In the genomic region with DNA sequence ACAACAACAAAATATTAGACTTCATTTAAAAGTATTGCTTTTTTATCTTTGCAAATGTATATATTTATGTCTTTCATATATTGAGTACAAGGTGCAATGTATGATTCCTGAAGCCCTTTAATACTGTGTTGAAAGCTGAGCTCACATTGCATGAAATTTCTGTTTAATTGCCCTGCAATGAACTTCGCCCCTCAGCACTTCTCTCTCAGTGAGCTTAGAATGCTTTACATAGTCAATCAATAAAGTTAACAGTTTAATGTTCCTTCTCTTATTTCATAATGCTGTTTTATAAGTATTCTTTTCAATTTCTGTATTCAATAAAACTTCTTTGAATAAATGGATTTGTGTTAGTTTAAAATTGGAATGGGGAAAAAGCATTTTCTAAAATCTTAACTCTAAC, we compare ENCODE assay signal across 9 cellular contexts.
"Had no signal": no experiment of that assay in that cellular context is flagged by ENCODE, and none has a peak within 500 bp of the region (broad histone marks: within the 10 kb centered on the region; RNA-seq: fewer than 3 reads in every experiment).

No MANE protein-coding gene starts in this region.

- ATAC-seq: HCT116, K562 had no signal

- H3K4me3 ChIP-seq: GM23248, HAP-1, K562 had no signal

- H3K9ac ChIP-seq: GM23248 had no signal

- H3K4me1 ChIP-seq: HAP-1 had no signal

- H3K27ac Mint-ChIP-seq: HFFc6 had no signal

- H3K27ac ChIP-seq: GM23248 had no signal

- H3K9me3 ChIP-seq: HAP-1 had no signal

- DNase-seq: GM23248, GOT3, H7, HFFc6, IMR-90, KG1 had no signal

- H3K4me3 Mint-ChIP-seq: HFFc6 had no signal

- H3K36me3 ChIP-seq: HAP-1 had no signal
